ENCODE assay signal across 22 cellular contexts in the genomic region with DNA sequence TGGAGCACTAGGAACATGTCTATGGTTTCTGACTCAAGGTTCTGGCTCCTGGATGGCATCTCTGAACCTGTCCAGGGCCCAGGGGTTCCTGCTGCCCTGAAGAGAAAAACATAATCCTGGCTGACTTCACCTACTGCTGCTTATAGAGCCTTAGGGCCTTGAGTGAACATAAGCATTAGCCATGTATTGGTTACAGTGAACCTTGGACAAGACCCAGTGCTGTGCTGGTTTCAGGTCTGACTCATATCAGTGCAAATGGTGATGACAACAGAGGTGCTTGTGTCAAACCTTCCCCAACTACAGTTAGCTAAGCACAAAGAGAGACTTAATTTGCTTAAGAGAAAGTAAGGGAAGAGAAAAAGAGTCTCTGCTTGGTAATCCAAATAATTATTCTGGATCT.
DNase-seq lines count a peak whose midpoint lies in the region; ATAC-seq and TF ChIP-seq lines count a peak whose summit lies in the region.
"Had no signal": no experiment of that assay in that cellular context is flagged by ENCODE, and none has a peak within 500 bp of the region (broad histone marks: within the 10 kb centered on the region; RNA-seq: fewer than 3 reads in every experiment).

No MANE protein-coding gene starts in this region.

- no peak overlapping the region for H3K4me3 Mint-ChIP-seq in HFFc6
- H3K4me3 Mint-ChIP-seq: activated CD4-positive, alpha-beta T cell treated with anti-CD3 and anti-CD28 coated beads, Interleukin-2, amount 10 ng/mL, durations not matched to agents 24 days and 14 days; activated naive CD8-positive, alpha-beta T cell treated with anti-CD3 and anti-CD28 coated beads, Interleukin-2, amount 50 U/mL, for 24 hours had no signal

- no peaks in the 10 kb centered on the region for H3K27me3 Mint-ChIP-seq in HFFc6 (ENCODE audit: insufficient read depth)
- H3K27me3 Mint-ChIP-seq: activated CD4-positive, alpha-beta T cell treated with anti-CD3 and anti-CD28 coated beads, Interleukin-2, amount 10 ng/mL, durations not matched to agents 24 days and 14 days; activated naive CD8-positive, alpha-beta T cell treated with anti-CD3 and anti-CD28 coated beads, Interleukin-2, amount 50 U/mL, for 24 hours had no signal

- no peaks in the 10 kb centered on the region for H3K4me1 ChIP-seq in RWPE2 (ENCODE audit: insufficient read depth, poor library complexity, severe bottlenecking)
- H3K4me1 ChIP-seq: BLaER1 treated with 17β-estradiol and CSF1 and Interleukin-3, amounts not matched to agents 10 nM and 100 nM; spleen had no signal

- ATAC-seq in RWPE2 (ENCODE audit: low read depth) (peak; percentile 58), GM18502 (IDR thresholded peaks at IDR 0.05; ENCODE audit: poor library complexity, unreplicated experiment) (no peak)
- ATAC-seq: activated naive CD8-positive, alpha-beta T cell treated with anti-CD3 and anti-CD28 coated beads, Interleukin-2, amount 50 U/mL, for 24 hours had no signal

- H3K36me3 Mint-ChIP-seq in HFFc6 (ENCODE audit: low read depth), result no peaks in the 10 kb centered on the region; the same call in 1 of the 2 replicates

- TF ChIP-seq CTCF in HFFc6 (IDR thresholded peaks at IDR 0.05) (no peak), RWPE2 (IDR thresholded peaks at IDR 0.05; ENCODE audit: poor library complexity, severe bottlenecking) (no peak)

- H3K27ac ChIP-seq in RWPE2 (ENCODE audit: poor library complexity, severe bottlenecking) (no peak overlapping the region), epithelial cell of prostate (peak overlapping the region; percentile 53)
- H3K27ac ChIP-seq: BLaER1 treated with 17β-estradiol and CSF1 and Interleukin-3, amounts not matched to agents 10 nM and 100 nM; spleen had no signal

- no peaks in the 10 kb centered on the region for H3K27me3 ChIP-seq in RWPE2 (ENCODE audit: insufficient read depth, poor library complexity, severe bottlenecking)
- H3K27me3 ChIP-seq: spleen had no signal

- H3K36me3 ChIP-seq in RWPE2 (ENCODE audit: low read depth), result no peaks in the 10 kb centered on the region
- H3K36me3 ChIP-seq: BLaER1 treated with 17β-estradiol and CSF1 and Interleukin-3, amounts not matched to agents 10 nM and 100 nM; spleen had no signal

- 0 out of 2 replicates have a peak, but pooled peaks cover 7% of the 10 kb centered on the region for H3K9me3 Mint-ChIP-seq in HFFc6
- H3K9me3 Mint-ChIP-seq: activated CD4-positive, alpha-beta T cell treated with anti-CD3 and anti-CD28 coated beads, Interleukin-2, amount 10 ng/mL, durations not matched to agents 24 days and 14 days; activated T-helper 2 cell treated with anti-CD3 and anti-CD28 coated beads, Interferon-gamma antibody, Interleukin-2, Interleukin-4, amounts not matched to agents 10 μg/mL and 5 μg/mL and 100 μg/mL, durations not matched to agents 14 hours and 24 hours and 36 hours had no signal

- H3K4me3 ChIP-seq in RWPE2 (ENCODE audit: severe bottlenecking), result no peak overlapping the region
- H3K4me3 ChIP-seq: BLaER1 treated with 17β-estradiol and CSF1 and Interleukin-3, amounts not matched to agents 10 nM and 100 nM; spleen had no signal

- H3K4me1 Mint-ChIP-seq in HFFc6 (ENCODE audit: low read depth), result no peaks in the 10 kb centered on the region
- H3K4me1 Mint-ChIP-seq: activated CD4-positive, alpha-beta T cell treated with anti-CD3 and anti-CD28 coated beads, Interleukin-2, amount 10 ng/mL, durations not matched to agents 24 days and 14 days; activated naive CD8-positive, alpha-beta T cell treated with anti-CD3 and anti-CD28 coated beads, Interleukin-2, amount 50 U/mL, for 24 hours had no signal

- no peak overlapping the region for H3K27ac Mint-ChIP-seq in HFFc6
- H3K27ac Mint-ChIP-seq: activated CD4-positive, alpha-beta T cell treated with anti-CD3 and anti-CD28 coated beads, Interleukin-2, amount 10 ng/mL, durations not matched to agents 24 days and 14 days; activated naive CD8-positive, alpha-beta T cell treated with anti-CD3 and anti-CD28 coated beads, Interleukin-2, amount 50 U/mL, for 24 hours; activated T-helper 2 cell treated with anti-CD3 and anti-CD28 coated beads, Interferon-gamma antibody, Interleukin-2, Interleukin-4, amounts not matched to agents 10 μg/mL and 5 μg/mL and 100 μg/mL, durations not matched to agents 14 hours and 24 hours and 36 hours had no signal

- DNase-seq in AG08395 (ENCODE audit: low spot score), result peak; percentile 4
- peak; percentile 0 for DNase-seq in HFFc6
- no peak for DNase-seq in RWPE2 (ENCODE audit: low spot score)
- peak; percentile 73 for DNase-seq in epithelial cell of prostate (ENCODE audit: low read depth, low spot score)
- no peak for DNase-seq in NCI-H2107 (lab: John Stamatoyannopoulos, UW)
- no peak for DNase-seq in NCI-H2171 treated with DMSO at 0.1 percent for 48 hours (lab: John Stamatoyannopoulos, UW)
- DNase-seq in stimulated activated CD4-positive, alpha-beta T cell treated with anti-CD3 and anti-CD28 coated beads, Interleukin-2, amount 100 ng/mL, for 24 hours, result no peak
- DNase-seq: 8988T; activated CD4-positive, alpha-beta T cell treated with anti-CD3 and anti-CD28 coated beads, Interleukin-2, amount 10 ng/mL, durations not matched to agents 24 days and 14 days; activated naive CD8-positive, alpha-beta T cell treated with anti-CD3 and anti-CD28 coated beads, Interleukin-2, amount 50 U/mL, for 24 hours; caudate nucleus; erythroblast; GOT3; head of caudate nucleus; NCI-H187; NCI-H345; NK-92 treated with Interleukin-12 subunit alpha and Interleukin-12 subunit beta, amount 100 ng/mL, for 24 hours; spleen; SW 1271 had no signal

- H3K9me3 ChIP-seq in RWPE2 (ENCODE audit: severe bottlenecking), result no peaks in the 10 kb centered on the region

Comparison
In these comparisons a context has a peak if more than half of its experiments do, and no peak if none do; other contexts are left out.
1. DNase-seq: peak in AG08395 (single experiment), HFFc6 (single experiment) and epithelial cell of prostate (single experiment); none in RWPE2 (single experiment), NCI-H2107 (single experiment), NCI-H2171 treated with DMSO at 0.1 percent for 48 hours (single experiment) and stimulated activated CD4-positive, alpha-beta T cell treated with anti-CD3 and anti-CD28 coated beads, Interleukin-2, amount 100 ng/mL, for 24 hours (0 of 2).